ENCODE assay signal across 26 cellular contexts in the genomic region with DNA sequence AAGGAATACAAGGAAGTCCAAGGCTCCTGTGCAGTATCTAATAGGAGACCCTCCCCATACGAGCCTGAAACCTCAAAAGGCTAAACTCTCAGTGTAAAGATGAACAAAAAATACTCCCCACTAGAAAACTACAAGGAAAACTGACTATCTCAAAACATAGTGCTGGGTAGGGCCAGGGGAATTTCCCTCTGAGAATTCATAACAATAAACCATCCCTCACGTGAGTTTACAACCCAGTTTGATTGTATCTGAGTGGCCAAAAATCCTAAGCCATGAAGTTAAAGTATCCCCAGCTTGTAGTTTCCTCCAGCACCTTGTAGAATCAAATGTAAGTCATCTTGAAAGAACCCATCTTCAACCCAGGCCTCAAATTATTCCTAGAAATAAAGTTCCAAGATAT.
DNase-seq lines count a peak whose midpoint lies in the region; ATAC-seq, FAIRE-seq and TF ChIP-seq lines count a peak whose summit lies in the region.
"Had no signal": no experiment of that assay in that cellular context is flagged by ENCODE, and none has a peak within 500 bp of the region (broad histone marks: within the 10 kb centered on the region; RNA-seq: fewer than 3 reads in every experiment).

No MANE protein-coding gene starts in this region.

- TF ChIP-seq POLR2A in adrenal gland (IDR thresholded peaks at IDR 0.05): no peak

- no peak overlapping the region for H3K4me3 ChIP-seq in adrenal gland
- H3K4me3 ChIP-seq: breast epithelium, GM12878, hepatocyte, lung, neural progenitor cell, skin epidermis, upper lobe of right lung had no signal

- CTCF ChIA-PET in activated CD8-positive, alpha-beta memory T cell treated with anti-CD3 and anti-CD28 coated beads, Interleukin-2, amount 10 ng/mL, durations not matched to agents 7 days and 5 days (lab: Charles Lee): interaction anchor here (1.6 kb wide), 1 partner anchor 10 kb away, joined by 6 read pairs; no protein-coding TSS in a partner anchor
- CTCF ChIA-PET in T-cell (lab: Charles Lee): interaction anchor here in 1 of 2 donors (0.6 kb wide), 1 partner anchor 9 kb away, joined by 3 read pairs; no protein-coding TSS in a partner anchor

- intact Hi-C loops in adrenal gland (cut with DNase I): no loop called here

- no peak overlapping the region for H3K4me3 Mint-ChIP-seq in activated CD8-positive, alpha-beta memory T cell treated with anti-CD3 and anti-CD28 coated beads, Interleukin-2, amount 10 ng/mL, durations not matched to agents 7 days and 5 days
- no peak overlapping the region for H3K4me3 Mint-ChIP-seq in T-cell
- peak overlapping the region in 1 of 2 donors; percentile 12 for H3K4me3 Mint-ChIP-seq in effector memory CD8-positive, alpha-beta T cell
- no peak overlapping the region for H3K4me3 Mint-ChIP-seq in stimulated activated effector memory CD8-positive, alpha-beta T cell treated with anti-CD3 and anti-CD28 coated beads, Interleukin-12 subunit alpha, Interleukin-12 subunit beta, amount 100 ng/mL, for 72 hours
- H3K4me3 Mint-ChIP-seq: neural progenitor cell; T-helper 2 cell treated with Interferon-gamma antibody and Interleukin-4, amounts not matched to agents 5 μg/mL and 100 μg/mL, for 36 hours had no signal

- POLR2A ChIA-PET in T-cell (lab: Charles Lee): interaction anchor here in 1 of 2 donors (0.6 to 1.2 kb wide), 3 partner anchors 10 to 19 kb away, joined by 3 to 7 read pairs (median 5); no protein-coding TSS in a partner anchor

- no peaks in the 10 kb centered on the region for H3K27me3 ChIP-seq in adrenal gland
- H3K27me3 ChIP-seq: breast epithelium, hepatocyte, neural progenitor cell, upper lobe of right lung had no signal

- no peak for ATAC-seq in activated CD8-positive, alpha-beta memory T cell treated with anti-CD3 and anti-CD28 coated beads, Interleukin-2, amount 10 ng/mL, durations not matched to agents 7 days and 5 days
- ATAC-seq in T-cell (replicated peaks in 1 of 4): no peak
- no peak for ATAC-seq in effector memory CD8-positive, alpha-beta T cell (replicated peaks)
- no peak for ATAC-seq in stimulated activated effector memory CD8-positive, alpha-beta T cell treated with anti-CD3 and anti-CD28 coated beads, Interleukin-12 subunit alpha, Interleukin-12 subunit beta, amount 100 ng/mL, for 72 hours
- no peak for ATAC-seq in GM18873 (IDR thresholded peaks at IDR 0.05; ENCODE audit: low FRiP score, unreplicated experiment)
- ATAC-seq: GM12878; Right ventricle myocardium inferior; SK-N-SH treated with all-trans-retinoic acid at 6 μM for 48 hours; stimulated activated naive CD8-positive, alpha-beta T cell treated with anti-CD3 and anti-CD28 coated beads, Interleukin-15, Interleukin-2, amounts not matched to agents 100 U/mL and 50 U/mL, for 24 hours; upper lobe of right lung had no signal

- 60 to 77% (median 73%) methylated on average over 2 of the region's 2 CpGs for WGBS in adrenal gland, 4 donors

- H3K36me3 ChIP-seq in adrenal gland (replicated peaks in 1 of 2): no peaks in the 10 kb centered on the region
- H3K36me3 ChIP-seq: breast epithelium had no signal

- H3K27ac ChIP-seq in adrenal gland: no peak overlapping the region
- H3K27ac ChIP-seq: breast epithelium, hepatocyte, neural progenitor cell, parathyroid adenoma, skin epidermis, upper lobe of right lung had no signal

- peaks cover 90% of the 10 kb centered on the region for H3K36me3 Mint-ChIP-seq in activated CD8-positive, alpha-beta memory T cell treated with anti-CD3 and anti-CD28 coated beads, Interleukin-2, amount 10 ng/mL, durations not matched to agents 7 days and 5 days
- peaks cover 94% of the 10 kb centered on the region for H3K36me3 Mint-ChIP-seq in T-cell
- H3K36me3 Mint-ChIP-seq in effector memory CD8-positive, alpha-beta T cell (ENCODE audit: insufficient read depth): peaks cover 99% of the 10 kb centered on the region
- H3K36me3 Mint-ChIP-seq in stimulated activated effector memory CD8-positive, alpha-beta T cell treated with anti-CD3 and anti-CD28 coated beads, Interleukin-12 subunit alpha, Interleukin-12 subunit beta, amount 100 ng/mL, for 72 hours: no peaks in the 10 kb centered on the region

- no peaks in the 10 kb centered on the region for H3K9me3 ChIP-seq in adrenal gland (replicated peaks in 1 of 3)

- H3K27ac Mint-ChIP-seq in activated CD8-positive, alpha-beta memory T cell treated with anti-CD3 and anti-CD28 coated beads, Interleukin-2, amount 10 ng/mL, durations not matched to agents 7 days and 5 days: peak overlapping the region; percentile 39
- peak overlapping the region; percentile 41 to 84 for H3K27ac Mint-ChIP-seq in T-cell
- H3K27ac Mint-ChIP-seq in effector memory CD8-positive, alpha-beta T cell: peak overlapping the region; percentile 92 to 94
- H3K27ac Mint-ChIP-seq in stimulated activated effector memory CD8-positive, alpha-beta T cell treated with anti-CD3 and anti-CD28 coated beads, Interleukin-12 subunit alpha, Interleukin-12 subunit beta, amount 100 ng/mL, for 72 hours: peak overlapping the region; percentile 93
- H3K27ac Mint-ChIP-seq: neural progenitor cell; T-helper 2 cell treated with Interferon-gamma antibody and Interleukin-4, amounts not matched to agents 5 μg/mL and 100 μg/mL, for 36 hours had no signal

- no peak for FAIRE-seq in frontal cortex (lab: Jason Lieb, UNC)
- FAIRE-seq: A204.1, GM12878 had no signal

- H3K27me3 Mint-ChIP-seq in activated CD8-positive, alpha-beta memory T cell treated with anti-CD3 and anti-CD28 coated beads, Interleukin-2, amount 10 ng/mL, durations not matched to agents 7 days and 5 days: no peaks in the 10 kb centered on the region
- H3K27me3 Mint-ChIP-seq in T-cell: no peaks in the 10 kb centered on the region
- H3K27me3 Mint-ChIP-seq in effector memory CD8-positive, alpha-beta T cell: no peaks in the 10 kb centered on the region

- TF ChIP-seq CTCF in adrenal gland (IDR thresholded peaks at IDR 0.05): no peak

- no peaks in the 10 kb centered on the region for H3K9me3 Mint-ChIP-seq in activated CD8-positive, alpha-beta memory T cell treated with anti-CD3 and anti-CD28 coated beads, Interleukin-2, amount 10 ng/mL, durations not matched to agents 7 days and 5 days (ENCODE audit: low read depth)
- peaks cover 0 to 17% (median 5%) of the 10 kb centered on the region in 3 donors for H3K9me3 Mint-ChIP-seq in T-cell
- H3K9me3 Mint-ChIP-seq in effector memory CD8-positive, alpha-beta T cell: no peaks in the 10 kb centered on the region
- H3K9me3 Mint-ChIP-seq in stimulated activated effector memory CD8-positive, alpha-beta T cell treated with anti-CD3 and anti-CD28 coated beads, Interleukin-12 subunit alpha, Interleukin-12 subunit beta, amount 100 ng/mL, for 72 hours: peaks cover 2% of the 10 kb centered on the region

- peaks cover 34% of the 10 kb centered on the region for H3K4me1 Mint-ChIP-seq in activated CD8-positive, alpha-beta memory T cell treated with anti-CD3 and anti-CD28 coated beads, Interleukin-2, amount 10 ng/mL, durations not matched to agents 7 days and 5 days
- H3K4me1 Mint-ChIP-seq in T-cell: peaks cover 65 to 68% (median 66%) of the 10 kb centered on the region in 3 donors
- H3K4me1 Mint-ChIP-seq in effector memory CD8-positive, alpha-beta T cell (ENCODE audit: low read depth in 2 of 2): peaks cover 36 to 78% of the 10 kb centered on the region in 2 donors
- H3K4me1 Mint-ChIP-seq in stimulated activated effector memory CD8-positive, alpha-beta T cell treated with anti-CD3 and anti-CD28 coated beads, Interleukin-12 subunit alpha, Interleukin-12 subunit beta, amount 100 ng/mL, for 72 hours: peaks cover 86% of the 10 kb centered on the region

- DNase-seq in activated CD8-positive, alpha-beta memory T cell treated with anti-CD3 and anti-CD28 coated beads, Interleukin-2, amount 10 ng/mL, durations not matched to agents 7 days and 5 days: no peak
- no peak for DNase-seq in activated CD8-positive, alpha-beta memory T cell treated with anti-CD3 and anti-CD28 coated beads, Interleukin-2, amount 50 U/mL, for 4 hours
- DNase-seq in T-cell (no peak), adrenal gland (no peak), frontal cortex (ENCODE audit: low spot score in 2 of 2) (no peak)
- no peak for DNase-seq in effector memory CD8-positive, alpha-beta T cell
- no peak for DNase-seq in stimulated activated effector memory CD8-positive, alpha-beta T cell treated with anti-CD3 and anti-CD28 coated beads, Interleukin-12 subunit alpha, Interleukin-12 subunit beta, amount 100 ng/mL, for 72 hours (ENCODE audit: low spot score in 2 of 2)
- DNase-seq: activated CD4-positive, alpha-beta T cell treated with anti-CD3 and anti-CD28 coated beads for 4 hours; GOT3; NCI-H146; NCI-H2107; NCI-H748 treated with DMSO at 0.1 percent for 48 hours; stimulated activated naive CD8-positive, alpha-beta T cell treated with anti-CD3 and anti-CD28 coated beads, Interleukin-15, Interleukin-2, amounts not matched to agents 100 U/mL and 50 U/mL, for 24 hours; upper lobe of right lung had no signal

- no peaks in the 10 kb centered on the region for H3K4me1 ChIP-seq in adrenal gland (replicated peaks in 1 of 2)
- H3K4me1 ChIP-seq: breast epithelium, neural progenitor cell, parathyroid adenoma, upper lobe of right lung had no signal

Comparison
In these comparisons a context has a peak if more than half of its experiments do, and no peak if none do; other contexts are left out.
1. H3K27ac Mint-ChIP-seq: peak in every context shown above with its lines; median percentile 93 in effector memory CD8-positive, alpha-beta T cell; 93 in stimulated activated effector memory CD8-positive, alpha-beta T cell treated with anti-CD3 and anti-CD28 coated beads, Interleukin-12 subunit alpha, Interleukin-12 subunit beta, amount 100 ng/mL, for 72 hours; 62 in T-cell; 39 in activated CD8-positive, alpha-beta memory T cell treated with anti-CD3 and anti-CD28 coated beads, Interleukin-2, amount 10 ng/mL, durations not matched to agents 7 days and 5 days.